In the genomic region with DNA sequence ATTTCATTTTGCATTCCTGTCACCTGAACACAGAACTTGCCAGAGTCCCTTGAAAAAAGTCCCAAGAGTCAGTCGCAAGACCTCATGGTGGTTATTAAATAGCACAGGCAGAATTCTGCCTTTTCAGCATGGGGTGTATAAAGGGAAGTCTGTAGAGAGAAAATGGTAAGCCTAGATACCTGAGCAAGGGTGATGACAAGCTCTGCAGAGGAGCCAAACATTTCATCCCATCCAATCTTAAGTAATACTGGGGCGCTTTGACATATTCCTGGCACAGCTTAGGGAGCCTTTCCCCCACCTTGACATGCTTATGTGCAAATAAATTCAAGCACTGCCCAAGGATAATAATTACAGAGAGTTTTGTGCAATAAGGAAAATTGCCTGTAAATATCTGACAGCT, we compare ENCODE assay signal across 7 cellular contexts.
"Had no signal": no experiment of that assay in that cellular context is flagged by ENCODE, and none has a peak within 500 bp of the region (broad histone marks: within the 10 kb centered on the region; RNA-seq: fewer than 3 reads in every experiment).

No MANE protein-coding gene starts in this region.

- H3K9me3 ChIP-seq: HAP-1 had no signal

- ATAC-seq: HCT116, HepG2 had no signal

- H3K4me3 ChIP-seq: HAP-1 had no signal

- H3K36me3 ChIP-seq: HAP-1 had no signal

- H3K4me1 ChIP-seq: HAP-1 had no signal

- DNase-seq: GOT3, H7, HFFc6 had no signal

- H3K27ac ChIP-seq: HL-60 had no signal
